Comparison of ENCODE assay signal across 34 cellular contexts in the genomic region with DNA sequence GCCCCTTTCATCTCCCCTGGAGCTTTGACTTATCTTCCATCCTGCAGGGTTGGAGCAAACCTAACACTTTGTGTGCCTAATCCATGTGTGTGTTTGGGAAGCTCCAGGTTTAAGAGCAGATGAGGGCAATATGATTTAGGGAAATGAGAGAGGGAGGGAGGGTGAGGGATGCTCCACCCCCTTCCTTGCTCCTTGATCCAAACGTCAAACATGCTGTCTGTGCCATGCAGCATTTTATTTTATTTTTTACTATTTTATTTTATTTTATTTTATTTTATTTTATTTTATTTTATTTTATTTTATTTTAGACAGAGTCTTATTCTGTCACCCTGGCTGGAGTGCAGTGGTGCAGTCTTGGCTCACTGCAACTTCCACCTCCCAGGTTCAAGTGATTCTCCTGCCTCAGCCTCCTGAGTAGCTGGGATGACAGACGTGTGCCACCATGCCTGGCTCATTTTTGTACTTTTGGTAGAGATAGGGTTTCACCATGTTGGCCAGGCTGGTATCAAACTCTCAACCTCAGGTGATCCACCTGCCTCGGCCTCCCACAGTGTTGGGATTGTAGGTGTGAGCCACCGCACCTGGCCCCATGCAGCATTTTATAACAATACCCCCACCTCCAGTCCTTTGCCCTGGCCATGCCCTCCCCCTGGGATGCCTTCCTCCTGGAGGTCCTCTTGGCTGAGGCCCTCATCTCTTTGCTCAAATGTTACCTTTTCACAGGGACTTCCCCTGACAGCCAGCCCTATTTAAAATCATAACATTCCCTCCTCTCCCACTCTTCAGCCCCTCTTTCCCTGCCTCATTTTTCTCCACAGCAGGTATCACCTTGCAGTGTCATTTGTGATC. TPM values are rescaled to one million over a fixed set of nuclear protein-coding genes. Genes with fewer than 3 reads are reported as not detected.
DNase-seq lines count a peak whose midpoint lies in the region; ATAC-seq and TF ChIP-seq lines count a peak whose summit lies in the region.
"Had no signal": no experiment of that assay in that cellular context is flagged by ENCODE, and none has a peak within 500 bp of the region (broad histone marks: within the 10 kb centered on the region; RNA-seq: fewer than 3 reads in every experiment).

No MANE protein-coding gene starts in this region.

- H3K36me3 Mint-ChIP-seq in activated T-cell treated with anti-CD3 and anti-CD28 coated beads, Interleukin-2, amount 50 U/mL, for 24 hours (ENCODE audit: low read depth) = no peaks in the 10 kb centered on the region
- H3K36me3 Mint-ChIP-seq in WTC11 (no peaks in the 10 kb centered on the region), neural progenitor cell (no peaks in the 10 kb centered on the region)
- H3K36me3 Mint-ChIP-seq in activated naive CD4-positive, alpha-beta T cell treated with anti-CD3 and anti-CD28 coated beads, Interleukin-2, amount 50 U/mL, for 72 hours = no peaks in the 10 kb centered on the region
- H3K36me3 Mint-ChIP-seq: CD8-positive, alpha-beta memory T cell; IgD-negative memory B cell had no signal

- no peaks in the 10 kb centered on the region for H3K36me3 ChIP-seq in neural progenitor cell
- H3K36me3 ChIP-seq: brain microvascular endothelial cell, lower lobe of right lung, right lobe of liver, uterus had no signal

- H3K27ac Mint-ChIP-seq in activated T-cell treated with anti-CD3 and anti-CD28 coated beads, Interleukin-2, amount 50 U/mL, for 24 hours = peak overlapping the region; percentile 40
- peak overlapping the region; percentile 39 for H3K27ac Mint-ChIP-seq in WTC11
- H3K27ac Mint-ChIP-seq in neural progenitor cell = no peak overlapping the region
- H3K27ac Mint-ChIP-seq in activated naive CD4-positive, alpha-beta T cell treated with anti-CD3 and anti-CD28 coated beads, Interleukin-2, amount 50 U/mL, for 72 hours = no peak overlapping the region
- H3K27ac Mint-ChIP-seq: activated CD4-positive, alpha-beta T cell treated with anti-CD3 and anti-CD28 coated beads for 36 hours; IgD-negative memory B cell; T-helper 17 cell had no signal

- H3F3A ChIP-seq in neural progenitor cell (ENCODE audit: low read depth) = no peaks in the 10 kb centered on the region

- no peak overlapping the region for H3K4me3 ChIP-seq in neural progenitor cell
- H3K4me3 ChIP-seq: A549, lower lobe of right lung, mucosa of descending colon, right lobe of liver, SK-N-MC, uterus had no signal

- H3K27me3 Mint-ChIP-seq in activated T-cell treated with anti-CD3 and anti-CD28 coated beads, Interleukin-2, amount 50 U/mL, for 24 hours = no peaks in the 10 kb centered on the region
- no peaks in the 10 kb centered on the region for H3K27me3 Mint-ChIP-seq in WTC11 (ENCODE audit: low read depth)
- H3K27me3 Mint-ChIP-seq in neural progenitor cell (ENCODE audit: insufficient read depth, low read depth) = peaks cover 4% of the 10 kb centered on the region
- H3K27me3 Mint-ChIP-seq: activated CD4-positive, alpha-beta T cell treated with anti-CD3 and anti-CD28 coated beads for 36 hours; T-helper 17 cell had no signal

- H3K79me2 ChIP-seq in neural progenitor cell (ENCODE audit: low read depth) = no peaks in the 10 kb centered on the region

- CTCF ChIA-PET in WTC11 (lab: Charles Lee) = interaction anchor here (0.9 to 4.7 kb wide), 4 partner anchors 32 to 66 kb away, joined by 3 to 22 read pairs (median 8); no protein-coding TSS in a partner anchor

- peaks cover 54% of the 10 kb centered on the region for H4K20me1 ChIP-seq in neural progenitor cell (ENCODE audit: low read depth)

- H3K27ac ChIP-seq in neural progenitor cell = no peak overlapping the region
- H3K27ac ChIP-seq: A549, brain microvascular endothelial cell, lower lobe of right lung, right lobe of liver, SK-N-MC had no signal

- no peaks in the 10 kb centered on the region for H3K27me3 ChIP-seq in neural progenitor cell
- H3K27me3 ChIP-seq: brain microvascular endothelial cell, right lobe of liver, uterus had no signal

- H3K4me2 ChIP-seq in neural progenitor cell = no peak overlapping the region
- H3K4me2 ChIP-seq: A549 had no signal

- ATAC-seq in WTC11 = no peak
- no peak for ATAC-seq in HG02571 (IDR thresholded peaks at IDR 0.05; ENCODE audit: unreplicated experiment)
- ATAC-seq in activated naive CD4-positive, alpha-beta T cell treated with anti-CD3 and anti-CD28 coated beads, Interleukin-2, amount 50 U/mL, for 72 hours = no peak
- ATAC-seq in HG02885 (IDR thresholded peaks at IDR 0.05; ENCODE audit: poor library complexity, unreplicated experiment) = no peak
- ATAC-seq: activated CD4-positive, alpha-beta T cell treated with anti-CD3 and anti-CD28 coated beads for 36 hours; T-helper 17 cell had no signal

- no peak for TF ChIP-seq CTCF in WTC11 (IDR thresholded peaks at IDR 0.05)
- TF ChIP-seq CTCF in neural progenitor cell (IDR thresholded peaks at IDR 0.05) = no peak

- POLR2A ChIA-PET in WTC11 (lab: Charles Lee) = no interaction called here

- DNase-seq in activated T-cell treated with anti-CD3 and anti-CD28 coated beads, Interleukin-2, amount 50 U/mL, for 24 hours = no peak
- DNase-seq in activated T-cell treated with anti-CD3 and anti-CD28 coated beads, Interleukin-2, amount 50 U/mL, for 1 hour = no peak
- DNase-seq in WTC11 (ENCODE audit: low spot score) (no peak), neural progenitor cell (ENCODE audit: low spot score) (no peak), cerebellum (ENCODE audit: low spot score) (no peak)
- no peak for DNase-seq in activated naive CD4-positive, alpha-beta T cell treated with anti-CD3 and anti-CD28 coated beads, Interleukin-2, amount 50 U/mL, for 72 hours (ENCODE audit: low spot score in 2 of 2)
- DNase-seq: activated CD4-positive, alpha-beta T cell treated with anti-CD3 and anti-CD28 coated beads for 36 hours; activated CD8-positive, alpha-beta memory T cell treated with anti-CD3 and anti-CD28 coated beads for 24 hours; AML-193; brain microvascular endothelial cell; CD8-positive, alpha-beta memory T cell; effector CD4-positive, alpha-beta T cell; GOT3; head of caudate nucleus; kidney; lower lobe of right lung; mucosa of descending colon; NCI-H1048; NCI-H187 treated with DMSO at 0.1 percent for 48 hours; NCI-H226; NCI-H774; right lobe of liver; stimulated activated CD4-positive, alpha-beta T cell treated with anti-CD3 and anti-CD28 coated beads, Interleukin-12 subunit alpha, Interleukin-12 subunit beta, amount 100 ng/mL, for 4 hours; stimulated activated CD4-positive, alpha-beta T cell treated with anti-CD3 and anti-CD28 coated beads, Interleukin-4, amount 100 ng/mL, for 1 hour; T-helper 17 cell; uterus had no signal

- H3K9me3 ChIP-seq in neural progenitor cell (ENCODE audit: low read depth) = no peaks in the 10 kb centered on the region
- H3K9me3 ChIP-seq: A549, lower lobe of right lung, mucosa of descending colon, right lobe of liver, uterus had no signal

- H3K9me3 Mint-ChIP-seq in activated T-cell treated with anti-CD3 and anti-CD28 coated beads, Interleukin-2, amount 50 U/mL, for 24 hours = no peaks in the 10 kb centered on the region
- no peaks in the 10 kb centered on the region for H3K9me3 Mint-ChIP-seq in WTC11
- no peaks in the 10 kb centered on the region for H3K9me3 Mint-ChIP-seq in neural progenitor cell
- H3K9me3 Mint-ChIP-seq in activated naive CD4-positive, alpha-beta T cell treated with anti-CD3 and anti-CD28 coated beads, Interleukin-2, amount 50 U/mL, for 72 hours = no peaks in the 10 kb centered on the region
- H3K9me3 Mint-ChIP-seq: CD8-positive, alpha-beta memory T cell; IgD-negative memory B cell; nephron had no signal

- peaks cover 14% of the 10 kb centered on the region for H3K4me1 ChIP-seq in neural progenitor cell
- H3K4me1 ChIP-seq: A549, uterus had no signal

- H3K4me1 Mint-ChIP-seq in activated T-cell treated with anti-CD3 and anti-CD28 coated beads, Interleukin-2, amount 50 U/mL, for 24 hours (ENCODE audit: low read depth) = no peaks in the 10 kb centered on the region
- H3K4me1 Mint-ChIP-seq in WTC11 (peaks cover 36% of the 10 kb centered on the region), neural progenitor cell (peaks cover 26% of the 10 kb centered on the region)
- H3K4me1 Mint-ChIP-seq: activated CD4-positive, alpha-beta T cell treated with anti-CD3 and anti-CD28 coated beads for 36 hours; IgD-negative memory B cell had no signal

- no peak overlapping the region for H2AFZ ChIP-seq in neural progenitor cell (replicated peaks)

- H3K9ac ChIP-seq in neural progenitor cell = no peak overlapping the region

- H3K4me3 Mint-ChIP-seq in activated T-cell treated with anti-CD3 and anti-CD28 coated beads, Interleukin-2, amount 50 U/mL, for 24 hours = no peak overlapping the region
- no peak overlapping the region for H3K4me3 Mint-ChIP-seq in WTC11
- H3K4me3 Mint-ChIP-seq in neural progenitor cell = peak overlapping the region; percentile 41
- H3K4me3 Mint-ChIP-seq: activated CD4-positive, alpha-beta T cell treated with anti-CD3 and anti-CD28 coated beads for 36 hours; CD8-positive, alpha-beta memory T cell; IgD-negative memory B cell; nephron; T-helper 17 cell had no signal

TF ChIP-seq in WTC11, 78 proteins besides CTCF, POLR2A, EP300 and RAD21:
- TF ChIP-seq JAZF1 (CRISPR knock-in tag; IDR thresholded peaks at IDR 0.05) = no peak
- TF ChIP-seq HMGA2 (CRISPR knock-in tag; IDR thresholded peaks at IDR 0.05) = peak; percentile 97

RNA-seq across cellular contexts. Expression of a gene that starts 52.5 kb away (rescaled TPM):
- 0.44 to 0.48 TPM in 2 of 3 replicates, not detected in the other for total RNA-seq in WTC11 (2021)
- 0.19 TPM in 1 of 2 replicates, not detected in the other for total RNA-seq in neural progenitor cell (ENCODE audit: low replicate concordance)
- total RNA-seq in activated naive CD4-positive, alpha-beta T cell treated with anti-CD3 and anti-CD28 coated beads, Interleukin-2, amount 50 U/mL, for 72 hours = under 1 TPM in 1 of 2 donors, not detected in 1; 0.80 TPM
- not detected for total RNA-seq in cerebellum
- total RNA-seq: epithelial cell of proximal tubule, G401, kidney, T-helper 17 cell, uterus had no signal

Comparison
In these comparisons a context has a peak if more than half of its experiments do, and no peak if none do; other contexts are left out.
1. H3K27ac Mint-ChIP-seq: peak in activated T-cell treated with anti-CD3 and anti-CD28 coated beads, Interleukin-2, amount 50 U/mL, for 24 hours (single experiment) and WTC11 (single experiment); none in neural progenitor cell (single experiment) and activated naive CD4-positive, alpha-beta T cell treated with anti-CD3 and anti-CD28 coated beads, Interleukin-2, amount 50 U/mL, for 72 hours (0 of 2).